In genomic region chr11:35321532-35322320, GRCh38 we compare ENCODE assay signal across 16 cellular contexts.
DNase-seq lines count a peak whose midpoint lies in the region; FAIRE-seq lines count a peak whose summit lies in the region.
"Had no signal": no experiment of that assay in that cellular context is flagged by ENCODE, and none has a peak within 500 bp of the region (broad histone marks: within the 10 kb centered on the region; RNA-seq: fewer than 3 reads in every experiment).

No MANE protein-coding gene starts in this region.

- FAIRE-seq in RCC 7860 (lab: Jason Lieb, UNC), result no peak
- FAIRE-seq in GM19239 (lab: Jason Lieb, UNC), result no peak
- FAIRE-seq: A204.1, kidney had no signal

- DNase-seq in NCI-H1694 treated with DMSO at 0.1 percent for 48 hours (lab: John Stamatoyannopoulos, UW), result peak; percentile 1
- DNase-seq in NCI-H1694 (lab: John Stamatoyannopoulos, UW), result no peak
- DNase-seq in NCI-H82 treated with DMSO at 0.1 percent for 48 hours (lab: John Stamatoyannopoulos, UW; ENCODE audit: unreplicated experiment), result peak; percentile 15
- DNase-seq in fibroblast of peridontal ligament (ENCODE audit: extremely low read depth), result peak; percentile 94
- peak; percentile 66 for DNase-seq in stromal cell of bone marrow (ENCODE audit: low read depth)
- no peak for DNase-seq in RCC 7860 (ENCODE audit: low spot score)
- no peak for DNase-seq in GM19239 (ENCODE audit: insufficient read length, low spot score)
- DNase-seq in putamen (ENCODE audit: low spot score), result no peak
- DNase-seq: activated CD8-positive, alpha-beta T cell treated with anti-CD3 and anti-CD28 coated beads, Interleukin-2, amount 10 ng/mL, durations not matched to agents 7 days and 5 days; activated naive CD8-positive, alpha-beta T cell treated with anti-CD3 and anti-CD28 coated beads, Interleukin-2, amount 50 U/mL, for 24 hours; GDM1; kidney; naive thymus-derived CD8-positive, alpha-beta T cell; NCI-H226; stimulated activated CD4-positive, alpha-beta T cell treated with anti-CD3 and anti-CD28 coated beads, Interleukin-12 subunit alpha, Interleukin-12 subunit beta, amount 100 ng/mL, for 4 hours had no signal

Comparison
In these comparisons a context has a peak if more than half of its experiments do, and no peak if none do; other contexts are left out.
1. DNase-seq: peak in NCI-H1694 treated with DMSO at 0.1 percent for 48 hours (single experiment), NCI-H82 treated with DMSO at 0.1 percent for 48 hours (single experiment), fibroblast of peridontal ligament (single experiment) and stromal cell of bone marrow (single experiment); none in NCI-H1694 (single experiment), RCC 7860 (single experiment), GM19239 (single experiment) and putamen (single experiment).